In the genomic region with DNA sequence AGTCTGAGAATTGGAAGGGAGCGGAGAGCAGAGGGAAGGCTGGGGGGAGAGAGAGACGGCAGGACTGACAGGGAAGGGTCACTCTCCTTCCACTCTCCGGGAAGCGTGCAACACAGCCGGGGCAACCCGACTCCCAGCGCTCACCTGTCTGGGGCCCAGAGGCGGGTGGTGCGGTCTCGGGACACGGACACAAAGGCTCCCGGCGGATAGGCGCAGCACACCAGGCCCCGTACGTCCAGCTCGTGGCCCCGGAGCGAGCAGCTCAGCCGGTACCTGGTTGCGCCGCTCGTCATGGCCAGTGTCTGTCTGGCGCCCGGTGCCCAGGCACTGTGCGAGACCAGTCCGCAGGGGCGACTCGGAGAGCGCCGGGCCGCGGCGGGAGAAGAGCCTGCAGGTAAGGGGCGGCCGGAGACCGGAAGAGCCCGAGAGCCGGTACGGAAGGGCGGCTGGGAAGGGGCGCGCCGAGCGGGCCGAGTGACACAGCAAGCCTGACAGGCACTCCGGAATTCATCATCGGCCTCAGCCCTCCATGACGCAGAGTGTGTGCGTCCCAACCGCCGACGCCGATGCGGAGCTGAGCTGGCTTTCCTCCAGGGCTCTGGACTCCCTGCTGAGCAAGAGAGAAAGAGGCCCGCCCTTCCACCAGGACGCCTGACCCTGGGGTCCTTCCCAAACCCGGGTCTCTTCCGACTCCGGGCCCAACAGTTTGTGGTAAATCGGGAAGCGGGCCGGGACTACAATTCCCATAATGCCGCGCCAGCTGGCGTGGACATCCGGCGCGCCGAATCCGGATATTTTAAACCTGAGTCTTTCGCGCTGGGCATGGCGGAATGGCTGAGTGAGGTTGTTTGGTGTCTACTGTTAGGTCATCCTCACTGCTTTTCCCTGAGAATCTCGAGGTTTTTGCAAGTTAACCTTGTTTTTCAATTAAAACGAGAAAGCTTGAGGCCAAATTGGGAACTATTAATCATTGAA, we compare ENCODE assay signal across 8 cellular contexts. TPM values are rescaled to one million over a fixed set of nuclear protein-coding genes. Genes with fewer than 3 reads are reported as not detected.
DNase-seq lines count a peak whose midpoint lies in the region; ATAC-seq, FAIRE-seq and TF ChIP-seq lines count a peak whose summit lies in the region.

A gene (minus strand): TSS at position 490 of the 975 bp plus-strand sequence. CDS start 197 bp downstream, at position 293.

- H4K20me1 ChIP-seq in astrocyte (ENCODE audit: insufficient read depth, low read length): peaks cover 27% of the 10 kb centered on the region

- no peaks in the 10 kb centered on the region for H3K27me3 Mint-ChIP-seq in T-helper 2 cell treated with Interferon-gamma antibody and Interleukin-4, amounts not matched to agents 5 μg/mL and 100 μg/mL, for 36 hours (ENCODE audit: low read depth)
- H3K27me3 Mint-ChIP-seq in astrocyte (ENCODE audit: low read depth, unreplicated experiment): no peaks in the 10 kb centered on the region

- H3K4me3 ChIP-seq in astrocyte (ENCODE audit: insufficient read depth, low read depth, low read length): peak within 1 kb of the TSS; percentile 93

- in situ Hi-C loops in GM13976 (cut with MboI; ENCODE audit: low sequenced_read_pairs, unreplicated experiment): no loop called here

- peak within 1 kb of the TSS; percentile 97 for H3K4me3 Mint-ChIP-seq in T-helper 2 cell treated with Interferon-gamma antibody and Interleukin-4, amounts not matched to agents 5 μg/mL and 100 μg/mL, for 36 hours
- peak within 1 kb of the TSS; percentile 97 for H3K4me3 Mint-ChIP-seq in astrocyte (ENCODE audit: unreplicated experiment)

- peak within 1 kb of the TSS; percentile 98 for H2AFZ ChIP-seq in astrocyte (ENCODE audit: low read depth, low read length)

- peaks cover 52% of the 10 kb centered on the region for H3K79me2 ChIP-seq in astrocyte (ENCODE audit: insufficient read depth, low read length)

- no peak for TF ChIP-seq CTCF in GM13976 (IDR thresholded peaks at IDR 0.05; ENCODE audit: borderline replicate concordance, control extremely low read depth, extremely low read depth, insufficient read depth, missing control alignments)
- no peak for TF ChIP-seq CTCF in astrocyte (IDR thresholded peaks at IDR 0.05; ENCODE audit: insufficient read depth, low read depth, low read length)

- H3K4me2 ChIP-seq in astrocyte (ENCODE audit: low read length): peak within 1 kb of the TSS; percentile 94

- peak within 1 kb of the TSS; percentile 98 for H3K9ac ChIP-seq in astrocyte (ENCODE audit: low read length)

- peaks cover 28% of the 10 kb centered on the region for H3K36me3 Mint-ChIP-seq in T-helper 2 cell treated with Interferon-gamma antibody and Interleukin-4, amounts not matched to agents 5 μg/mL and 100 μg/mL, for 36 hours (ENCODE audit: low read depth)
- no peaks in the 10 kb centered on the region for H3K36me3 Mint-ChIP-seq in astrocyte (ENCODE audit: low read depth, unreplicated experiment)

- H3K9me3 ChIP-seq in astrocyte (ENCODE audit: insufficient read depth, low read depth, low read length): no peaks in the 10 kb centered on the region

- H3K4me1 ChIP-seq in astrocyte (ENCODE audit: insufficient read depth, low read length): peaks cover 9% of the 10 kb centered on the region

- peak within 1 kb of the TSS; percentile 100 for H3K27ac Mint-ChIP-seq in T-helper 2 cell treated with Interferon-gamma antibody and Interleukin-4, amounts not matched to agents 5 μg/mL and 100 μg/mL, for 36 hours
- peak within 1 kb of the TSS; percentile 100 for H3K27ac Mint-ChIP-seq in astrocyte (ENCODE audit: unreplicated experiment)

- no peaks in the 10 kb centered on the region for H3K36me3 ChIP-seq in astrocyte (ENCODE audit: insufficient read depth, low read length)

- H3K27ac ChIP-seq in astrocyte (ENCODE audit: low read depth, low read length): peak within 1 kb of the TSS; percentile 100

- no peaks in the 10 kb centered on the region for H3K9me3 Mint-ChIP-seq in T-helper 2 cell treated with Interferon-gamma antibody and Interleukin-4, amounts not matched to agents 5 μg/mL and 100 μg/mL, for 36 hours
- no peaks in the 10 kb centered on the region for H3K9me3 Mint-ChIP-seq in astrocyte (ENCODE audit: unreplicated experiment)

- DNase-seq in GM13976 (ENCODE audit: low spot score) (peak; percentile 95), NCI-H146 (lab: John Stamatoyannopoulos, UW) (peak; percentile 98), astrocyte (ENCODE audit: low read depth) (peak; percentile 87), hepatic stellate cell (ENCODE audit: low spot score) (peak; percentile 92), renal cortical epithelial cell (ENCODE audit: low read depth) (peak; percentile 80), NOMO-1 treated with dmso at 0.1 percent for 144 hours (lab: John Stamatoyannopoulos, UW; ENCODE audit: unreplicated experiment) (no peak)
- peak; percentile 89 for DNase-seq in T-helper 2 cell treated with Interferon-gamma antibody and Interleukin-4, amounts not matched to agents 5 μg/mL and 100 μg/mL, for 36 hours (ENCODE audit: low spot score)

- H3K4me1 Mint-ChIP-seq in T-helper 2 cell treated with Interferon-gamma antibody and Interleukin-4, amounts not matched to agents 5 μg/mL and 100 μg/mL, for 36 hours (ENCODE audit: low read depth): peaks cover 34% of the 10 kb centered on the region
- H3K4me1 Mint-ChIP-seq in astrocyte (ENCODE audit: low read depth, unreplicated experiment): peaks cover 21% of the 10 kb centered on the region

- no peaks in the 10 kb centered on the region for H3K27me3 ChIP-seq in astrocyte (ENCODE audit: insufficient read depth, low read length)

- ATAC-seq in HG02852 (IDR thresholded peaks at IDR 0.05; ENCODE audit: unreplicated experiment): peak; percentile 98

- no peak for FAIRE-seq in astrocyte (lab: Jason Lieb, UNC)

RNA-seq across cellular contexts. Expression of the gene that starts here (rescaled TPM):
- total RNA-seq in astrocyte (41.3 and 43.0 TPM in 2 replicates), renal cortical epithelial cell (54.7 and 60.9 TPM in 2 replicates)
